In the genomic region with DNA sequence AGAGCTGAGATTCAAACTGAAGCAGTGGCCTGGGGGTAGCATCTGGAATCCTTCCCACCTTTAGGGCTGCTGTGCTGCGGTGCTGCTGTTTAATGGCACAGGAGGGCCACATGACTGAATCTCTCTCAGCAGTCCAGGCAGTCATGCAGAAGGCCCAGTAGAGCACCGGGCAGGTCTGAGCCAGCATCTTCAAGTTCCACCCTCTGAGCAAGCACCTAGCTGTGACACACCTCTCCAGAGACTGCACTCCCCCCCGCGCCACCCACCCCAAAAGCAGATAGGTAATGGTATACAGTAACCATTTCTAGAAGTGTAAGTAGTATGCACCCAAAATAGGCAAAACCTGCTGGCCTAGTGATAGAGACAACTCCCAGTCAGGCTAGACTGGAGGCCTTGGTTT, we compare ENCODE assay signal across 20 cellular contexts. TPM values are rescaled to one million over a fixed set of nuclear protein-coding genes. Genes with fewer than 3 reads are reported as not detected.
DNase-seq lines count a peak whose midpoint lies in the region; ATAC-seq, FAIRE-seq and TF ChIP-seq lines count a peak whose summit lies in the region.
"Had no signal": no experiment of that assay in that cellular context is flagged by ENCODE, and none has a peak within 500 bp of the region (broad histone marks: within the 10 kb centered on the region; RNA-seq: fewer than 3 reads in every experiment).

No MANE protein-coding gene starts in this region.

- H3K9me3 ChIP-seq in K562 (replicated peaks; ENCODE audit: control insufficient read depth, insufficient read depth, low read depth, low read length) (no peaks in the 10 kb centered on the region), thyroid gland (no peaks in the 10 kb centered on the region)

- no peaks in the 10 kb centered on the region for H3K36me3 ChIP-seq in K562 (ENCODE audit: control insufficient read depth, insufficient read depth, low read length)
- H3K36me3 ChIP-seq in thyroid gland: no peaks in the 10 kb centered on the region

- no peak overlapping the region for H3K27ac ChIP-seq in K562 (ENCODE audit: extremely low read depth, low read depth, low read length)
- H3K27ac ChIP-seq in thyroid gland: peak overlapping the region in 2 of 3 donors; percentile 49 to 87
- H3K27ac ChIP-seq: 22Rv1, GM23248 had no signal

- no TSS peak for BruUV-seq in K562 (replicated peaks; lab: Mats Ljungman, UMichigan)

- intact Hi-C loops in activated CD4-positive, alpha-beta T cell treated with anti-CD3 and anti-CD28 coated beads, Interleukin-2, amount 10 ng/mL, durations not matched to agents 24 days and 14 days (cut with micrococcal nuclease): no loop called here
- intact Hi-C loops in K562 (cut with micrococcal nuclease) (no loop called here), thyroid gland (cut with DNase I) (no loop called here)

- no peaks in the 10 kb centered on the region for H3K9me3 Mint-ChIP-seq in activated CD4-positive, alpha-beta T cell treated with anti-CD3 and anti-CD28 coated beads, Interleukin-2, amount 10 ng/mL, durations not matched to agents 24 days and 14 days
- H3K9me3 Mint-ChIP-seq in naive B cell: peaks cover 0 to 4% (median 0%) of the 10 kb centered on the region in 7 donors
- H3K9me3 Mint-ChIP-seq: CD14-positive monocyte; CD8-positive, alpha-beta T cell had no signal

- TF ChIP-seq CTCF in K562 (IDR thresholded peaks at IDR 0.05 in 2 of 3, conservative IDR thresholded peaks at IDR 0.05 in 1 of 3; ENCODE audit: insufficient read depth in 2 of 3, low read depth in 1 of 3, low read length in 3 of 3): no peak
- TF ChIP-seq CTCF in thyroid gland (IDR thresholded peaks at IDR 0.05): no peak

- no peak for TF ChIP-seq EP300 in K562 (IDR thresholded peaks at IDR 0.05; ENCODE audit: low read length)

- FAIRE-seq in K562 (lab: Jason Lieb, UNC): no peak
- FAIRE-seq: GM18507, H54 had no signal

- CTCF ChIA-PET in K562 (lab: Yijun Ruan, JAX; ENCODE audit: low intra/inter-chr PET ratio): no interaction called here

- in situ Hi-C loops in K562 (cut with MboI): no loop called here

- peaks cover 9% of the 10 kb centered on the region for H3K4me1 Mint-ChIP-seq in activated CD4-positive, alpha-beta T cell treated with anti-CD3 and anti-CD28 coated beads, Interleukin-2, amount 10 ng/mL, durations not matched to agents 24 days and 14 days
- peaks cover 23 to 32% (median 24%) of the 10 kb centered on the region in 3 donors for H3K4me1 Mint-ChIP-seq in naive B cell

- no peak; the same call in 2 of the 3 replicates for ATAC-seq in K562
- peak; percentile 18 to 25 for ATAC-seq in naive B cell (ENCODE audit: low read depth in 2 of 2)
- ATAC-seq in GM21723 (IDR thresholded peaks at IDR 0.05; ENCODE audit: unreplicated experiment): no peak
- ATAC-seq: CD8-positive, alpha-beta T cell; HCT116 had no signal

- H3K4me1 ChIP-seq in K562 (replicated peaks in 1 of 2; ENCODE audit: control insufficient read depth in 2 of 2, insufficient read depth in 2 of 2, low read length in 2 of 2) (peaks cover 7 to 36% of the 10 kb centered on the region in 2 experiments), thyroid gland (peaks cover 10 to 14% of the 10 kb centered on the region in 2 donors)

- DNase-seq in activated CD4-positive, alpha-beta T cell treated with anti-CD3 and anti-CD28 coated beads, Interleukin-2, amount 10 ng/mL, durations not matched to agents 24 days and 14 days: peak; percentile 44
- DNase-seq in activated CD4-positive, alpha-beta T cell treated with anti-CD3 and anti-CD28 coated beads for 4 hours: no peak
- no peak for DNase-seq in K562 (ENCODE audit: extremely low read depth in 1 of 4, low spot score in 3 of 4)
- no peak for DNase-seq in naive B cell
- peak; percentile 28 to 66 for DNase-seq in thyroid gland
- DNase-seq in iPS-NIHi7 (ENCODE audit: extremely low spot score): no peak
- DNase-seq in NCI-H2029 (lab: John Stamatoyannopoulos, UW): no peak
- DNase-seq: CD8-positive, alpha-beta T cell; COR-L47; DND-41; GF-D8; GM23248 had no signal

- WGBS in K562 (ENCODE audit: insufficient coverage, low coverage, missing lambda C conversion rate): 86% methylated on average over 4 of the region's 4 CpGs
- 76 to 80% methylated on average over 4 of the region's 4 CpGs for whole genome bisulfite sequencing in thyroid gland, 2 donors

- no peak for TF ChIP-seq RAD21 in K562 (CRISPR knock-in tag; conservative IDR thresholded peaks at IDR 0.05 in 1 of 2, IDR thresholded peaks at IDR 0.05 in 1 of 2)

- peak overlapping the region; percentile 56; the same call in 1 of the 2 replicates for H2AFZ ChIP-seq in K562 (ENCODE audit: low read depth, low read length)
- H2AFZ ChIP-seq: GM23248 had no signal

- no peaks in the 10 kb centered on the region for H3K9me1 ChIP-seq in K562 (ENCODE audit: control insufficient read depth, insufficient read depth, low read length)

- H3K27me3 ChIP-seq in K562 (ENCODE audit: control insufficient read depth in 2 of 2, insufficient read depth in 2 of 2, low read length in 2 of 2): no peaks in the 10 kb centered on the region
- H3K27me3 ChIP-seq in thyroid gland: no peaks in the 10 kb centered on the region

- H3K36me3 Mint-ChIP-seq in activated CD4-positive, alpha-beta T cell treated with anti-CD3 and anti-CD28 coated beads, Interleukin-2, amount 10 ng/mL, durations not matched to agents 24 days and 14 days (ENCODE audit: low read depth): peaks cover 11% of the 10 kb centered on the region
- H3K36me3 Mint-ChIP-seq in naive B cell: no peaks in the 10 kb centered on the region
- H3K36me3 Mint-ChIP-seq: CD14-positive monocyte; CD8-positive, alpha-beta T cell had no signal

- no peaks in the 10 kb centered on the region for H3K79me2 ChIP-seq in K562 (ENCODE audit: control insufficient read depth, insufficient read depth, low read length)

- POLR2A ChIA-PET in K562 (lab: Yijun Ruan, JAX): no interaction called here

- no peak overlapping the region for H3K4me2 ChIP-seq in K562 (ENCODE audit: insufficient read depth, low read length)

- H3K27me3 Mint-ChIP-seq in activated CD4-positive, alpha-beta T cell treated with anti-CD3 and anti-CD28 coated beads, Interleukin-2, amount 10 ng/mL, durations not matched to agents 24 days and 14 days: no peaks in the 10 kb centered on the region
- H3K27me3 Mint-ChIP-seq in naive B cell: no peaks in the 10 kb centered on the region

- H3K4me3 ChIP-seq in K562 (no peak overlapping the region), thyroid gland (replicated peaks in 1 of 3) (no peak overlapping the region)
- H3K4me3 ChIP-seq: GM23248 had no signal

- H3K4me3 Mint-ChIP-seq in activated CD4-positive, alpha-beta T cell treated with anti-CD3 and anti-CD28 coated beads, Interleukin-2, amount 10 ng/mL, durations not matched to agents 24 days and 14 days: no peak overlapping the region
- H3K4me3 Mint-ChIP-seq in naive B cell: peak overlapping the region in 1 of 8 donors; percentile 72
- H3K4me3 Mint-ChIP-seq: CD14-positive monocyte; CD8-positive, alpha-beta T cell had no signal

- TF ChIP-seq POLR2A in K562 (conservative IDR thresholded peaks at IDR 0.05) (no peak), thyroid gland (IDR thresholded peaks at IDR 0.05) (peak in 1 of 2 donors; percentile 10)

- H3K27ac Mint-ChIP-seq in activated CD4-positive, alpha-beta T cell treated with anti-CD3 and anti-CD28 coated beads, Interleukin-2, amount 10 ng/mL, durations not matched to agents 24 days and 14 days: no peak overlapping the region
- peak overlapping the region in 3 of 6 donors; percentile 71 to 76 (median 73) for H3K27ac Mint-ChIP-seq in naive B cell
- H3K27ac Mint-ChIP-seq: CD8-positive, alpha-beta T cell had no signal

- no peak overlapping the region for H3K9ac ChIP-seq in K562 (ENCODE audit: insufficient read depth in 1 of 2, low read depth in 2 of 2, low read length in 2 of 2)
- H3K9ac ChIP-seq: GM23248 had no signal

- no peaks in the 10 kb centered on the region for H4K20me1 ChIP-seq in K562 (replicated peaks; ENCODE audit: control insufficient read depth, insufficient read depth, low read length)

RNA-seq across cellular contexts. Expression of gene IL4, which starts 8.2 kb away (rescaled TPM):
- 20.5 and 21.2 TPM in 2 replicates for total RNA-seq in activated CD4-positive, alpha-beta T cell treated with anti-CD3 and anti-CD28 coated beads, Interleukin-2, amount 10 ng/mL, durations not matched to agents 24 days and 14 days
- total RNA-seq in K562 (2011; cell fraction: chromatin; rRNA removed; ENCODE audit: low replicate concordance): not detected in 2 replicates
- total RNA-seq in K562 (2011; cell fraction: nucleolus; rRNA removed): not detected in 2 replicates
- total RNA-seq in K562 (2011; cell fraction: nucleoplasm; rRNA removed): not detected in 2 replicates
- total RNA-seq in K562 (2014; rRNA removed) (not detected in 2 replicates), K562 (2014; rRNA removed; fragmentation: Illumina TruSeq; extraction: Trizol) (not detected in 2 replicates), K562 (2015; rRNA removed; fragmentation: Illumina TruSeq; extraction: Trizol) (not detected in 2 replicates), K562 (2021) (not detected in 2 replicates), thyroid gland (not detected)
- polyA plus RNA-seq in K562 (2011; rRNA removed) (not detected in 2 replicates), K562 (2014; fragmentation: Illumina TruSeq; extraction: Trizol) (not detected in 2 replicates), K562 (2014; fragmentation: Nextera tagmentation; extraction: Ambion mirVana) (under 1 TPM; 0.22 to 0.62 TPM), K562 (2014; rRNA removed) (not detected in 2 replicates), naive B cell (ENCODE audit: low read depth in 6 of 6) (not detected)
- 0.49 TPM in 1 of 2 replicates, not detected in the other for polyA plus RNA-seq in K562 (2011; cell fraction: cytosol; rRNA removed)
- not detected in 2 replicates for polyA plus RNA-seq in K562 (2011; cell fraction: nucleus; rRNA removed)
- not detected in 2 replicates for polyA plus RNA-seq in K562 (2012)
- polyA minus RNA-seq in K562 (2011; rRNA and poly(A)+ RNA removed): not detected in 2 replicates
- not detected in 2 replicates for polyA minus RNA-seq in K562 (2011; cell fraction: cytosol; rRNA and poly(A)+ RNA removed)
- not detected in 2 replicates for polyA minus RNA-seq in K562 (2011; cell fraction: nucleus; rRNA and poly(A)+ RNA removed)
- total RNA-seq: A673; CD8-positive, alpha-beta T cell; GM23248 had no signal
- polyA plus RNA-seq: BJ, CD14-positive monocyte had no signal

RNA-seq across cellular contexts. Expression of gene IL13, which starts 24.0 kb away (rescaled TPM):
- 231 and 239 TPM in 2 replicates for total RNA-seq in activated CD4-positive, alpha-beta T cell treated with anti-CD3 and anti-CD28 coated beads, Interleukin-2, amount 10 ng/mL, durations not matched to agents 24 days and 14 days
- not detected in 2 replicates for total RNA-seq in K562 (2011; cell fraction: chromatin; rRNA removed; ENCODE audit: low replicate concordance)
- not detected in 2 replicates for total RNA-seq in K562 (2011; cell fraction: nucleolus; rRNA removed)
- not detected in 2 replicates for total RNA-seq in K562 (2011; cell fraction: nucleoplasm; rRNA removed)
- total RNA-seq in K562 (2014; rRNA removed): not detected in 2 replicates
- not detected in 2 replicates for total RNA-seq in K562 (2014; rRNA removed; fragmentation: Illumina TruSeq; extraction: Trizol)
- not detected in 2 replicates for total RNA-seq in K562 (2015; rRNA removed; fragmentation: Illumina TruSeq; extraction: Trizol)
- total RNA-seq in K562 (2021): not detected in 2 replicates
- 0.04 TPM in 1 of 2 replicates, not detected in the other for polyA plus RNA-seq in K562 (2011; rRNA removed)
- not detected in 2 replicates for polyA plus RNA-seq in K562 (2011; cell fraction: cytosol; rRNA removed)
- not detected in 2 replicates for polyA plus RNA-seq in K562 (2011; cell fraction: nucleus; rRNA removed)
- polyA plus RNA-seq in K562 (2012): 0.10 TPM in 1 of 2 replicates, not detected in the other
- not detected in 2 replicates for polyA plus RNA-seq in K562 (2014; fragmentation: Illumina TruSeq; extraction: Trizol)
- polyA plus RNA-seq in K562 (2014; fragmentation: Nextera tagmentation; extraction: Ambion mirVana): not detected
- polyA plus RNA-seq in K562 (2014; rRNA removed): not detected in 2 replicates
- polyA minus RNA-seq in K562 (2011; rRNA and poly(A)+ RNA removed): not detected in 2 replicates
- not detected in 2 replicates for polyA minus RNA-seq in K562 (2011; cell fraction: cytosol; rRNA and poly(A)+ RNA removed)
- polyA minus RNA-seq in K562 (2011; cell fraction: nucleus; rRNA and poly(A)+ RNA removed): not detected in 2 replicates
- polyA plus RNA-seq in naive B cell (ENCODE audit: low read depth in 6 of 6): not detected
- not detected for total RNA-seq in thyroid gland
- total RNA-seq: A673; CD8-positive, alpha-beta T cell; GM23248 had no signal
- polyA plus RNA-seq: BJ, CD14-positive monocyte, GM23248 had no signal

RNA-seq across cellular contexts. Expression of gene KIF3A, which starts 55.4 kb away (rescaled TPM):
- 44.2 and 51.9 TPM in 2 replicates for total RNA-seq in activated CD4-positive, alpha-beta T cell treated with anti-CD3 and anti-CD28 coated beads, Interleukin-2, amount 10 ng/mL, durations not matched to agents 24 days and 14 days
- 4.8 and 16.7 TPM in 2 replicates for total RNA-seq in K562 (2011; cell fraction: chromatin; rRNA removed; ENCODE audit: low replicate concordance)
- total RNA-seq in K562 (2011; cell fraction: nucleolus; rRNA removed): 1.2 and 3.0 TPM in 2 replicates
- total RNA-seq in K562 (2011; cell fraction: nucleoplasm; rRNA removed): 2.9 and 6.9 TPM in 2 replicates
- 2.6 and 4.1 TPM in 2 replicates for total RNA-seq in K562 (2014; rRNA removed)
- total RNA-seq in K562 (2014; rRNA removed; fragmentation: Illumina TruSeq; extraction: Trizol): 7.2 and 8.3 TPM in 2 replicates
- total RNA-seq in K562 (2015; rRNA removed; fragmentation: Illumina TruSeq; extraction: Trizol): 7.6 and 9.4 TPM in 2 replicates
- 5.1 and 7.1 TPM in 2 replicates for total RNA-seq in K562 (2021)
- 3.5 and 5.3 TPM in 2 replicates for polyA plus RNA-seq in K562 (2011; rRNA removed)
- polyA plus RNA-seq in K562 (2011; cell fraction: cytosol; rRNA removed): 0.97 and 1.3 TPM in 2 replicates
- polyA plus RNA-seq in K562 (2011; cell fraction: nucleus; rRNA removed): 2.2 and 2.6 TPM in 2 replicates
- polyA plus RNA-seq in K562 (2012): 1.8 and 3.3 TPM in 2 replicates
- polyA plus RNA-seq in K562 (2014; fragmentation: Illumina TruSeq; extraction: Trizol): 4.5 and 6.0 TPM in 2 replicates
- 1 to 10 TPM; 1.5 TPM for polyA plus RNA-seq in K562 (2014; fragmentation: Nextera tagmentation; extraction: Ambion mirVana)
- 5.4 and 7.8 TPM in 2 replicates for polyA plus RNA-seq in K562 (2014; rRNA removed)
- 9.3 and 10.6 TPM in 2 replicates for polyA minus RNA-seq in K562 (2011; rRNA and poly(A)+ RNA removed)
- polyA minus RNA-seq in K562 (2011; cell fraction: cytosol; rRNA and poly(A)+ RNA removed): 1.9 and 4.0 TPM in 2 replicates
- polyA minus RNA-seq in K562 (2011; cell fraction: nucleus; rRNA and poly(A)+ RNA removed): 3.6 and 4.4 TPM in 2 replicates
- polyA plus RNA-seq in naive B cell (ENCODE audit: low read depth in 6 of 6): 10 to 100 TPM in 1 of 6 donors, 1 to 10 TPM in 5; 4.3 to 10.2 (median 7.3) TPM
- 10 to 100 TPM in 2 of 4 donors, 1 to 10 TPM in 2; 8.2 to 12.2 (median 10.5) TPM for total RNA-seq in thyroid gland

Comparison
In these comparisons a context has a peak if more than half of its experiments do, and no peak if none do; other contexts are left out.
1. DNase-seq: peak in activated CD4-positive, alpha-beta T cell treated with anti-CD3 and anti-CD28 coated beads, Interleukin-2, amount 10 ng/mL, durations not matched to agents 24 days and 14 days (single experiment) and thyroid gland (2 of 2); none in activated CD4-positive, alpha-beta T cell treated with anti-CD3 and anti-CD28 coated beads for 4 hours (0 of 2), K562 (0 of 4), naive B cell (single experiment), iPS-NIHi7 (single experiment) and NCI-H2029 (single experiment).
2. ATAC-seq: peak in naive B cell (2 of 2); none in K562 (single experiment) and GM21723 (single experiment).
3. RNA of gene IL4, which starts 8.2 kb away (total RNA-seq): 20.5 to 21.2 TPM in activated CD4-positive, alpha-beta T cell treated with anti-CD3 and anti-CD28 coated beads, Interleukin-2, amount 10 ng/mL, durations not matched to agents 24 days and 14 days; not detected in K562 and not detected in thyroid gland; every median in the first group is over 10 times any median in the second.
4. RNA of gene IL13, which starts 24.0 kb away (total RNA-seq): 231 to 239 TPM in activated CD4-positive, alpha-beta T cell treated with anti-CD3 and anti-CD28 coated beads, Interleukin-2, amount 10 ng/mL, durations not matched to agents 24 days and 14 days; not detected in K562 and not detected in thyroid gland; every median in the first group is over 100 times any median in the second.